1 cellular context compared by ENCODE assay signal in genomic region chr9:95018099-95018927, GRCh38.
TF ChIP-seq lines count a peak whose summit lies in the region.

No MANE protein-coding gene starts in this region.

TF ChIP-seq in K562, 482 proteins besides CTCF, POLR2A, EP300 and RAD21 (continued from another document and continues in another):
- TF ChIP-seq ZNF239 (CRISPR knock-in tag; IDR thresholded peaks at IDR 0.05) (peak; percentile 99), PHF8 (IDR thresholded peaks at IDR 0.05; ENCODE audit: borderline replicate concordance, low read length) (no peak), BACH1 (tag; IDR thresholded peaks at IDR 0.05) (peak; percentile 38; the same call in 1 of the 2 replicates), DPF2 (IDR thresholded peaks at IDR 0.05) (peak; percentile 40; the same call in 1 of the 2 replicates), DIDO1 (tag; IDR thresholded peaks at IDR 0.05; ENCODE audit: low read depth) (no peak), NFE2 (IDR thresholded peaks at IDR 0.05; ENCODE audit: low read depth) (peak; percentile 59), AFF4 (CRISPR knock-in tag; IDR thresholded peaks at IDR 0.05) (no peak), KAT8 (IDR thresholded peaks at IDR 0.05; ENCODE audit: low read depth) (no peak), CBFB (CRISPR knock-in tag; IDR thresholded peaks at IDR 0.05) (no peak), ZSCAN32 (CRISPR knock-in tag; IDR thresholded peaks at IDR 0.05) (no peak), FOXJ2 (tag; IDR thresholded peaks at IDR 0.05) (no peak), ZNF584 (CRISPR knock-in tag; IDR thresholded peaks at IDR 0.05; ENCODE audit: low read depth) (no peak), ZNF3 (CRISPR knock-in tag; IDR thresholded peaks at IDR 0.05) (0 out of 2 replicates have a peak, but pooled peaks have one; percentile 26), ZNF655 (CRISPR knock-in tag; IDR thresholded peaks at IDR 0.05) (no peak), MTF1 (CRISPR knock-in tag; IDR thresholded peaks at IDR 0.05; ENCODE audit: borderline replicate concordance) (no peak), MCM7 (IDR thresholded peaks at IDR 0.05) (no peak), ZC3H11A (IDR thresholded peaks at IDR 0.05; ENCODE audit: low read depth, low read length) (no peak), NFYB (IDR thresholded peaks at IDR 0.05; ENCODE audit: extremely low read depth, insufficient read length) (no peak), CTBP1 (IDR thresholded peaks at IDR 0.05; ENCODE audit: borderline replicate concordance) (no peak), DEAF1 (CRISPR knock-in tag; IDR thresholded peaks at IDR 0.05) (no peak), MAX (CRISPR knock-in tag; IDR thresholded peaks at IDR 0.05) (0 out of 2 replicates have a peak, but pooled peaks have one; percentile 23), ZBTB17 (CRISPR knock-in tag; IDR thresholded peaks at IDR 0.05) (no peak), POU5F1 (IDR thresholded peaks at IDR 0.05; ENCODE audit: borderline replicate concordance, low read depth, low read length, partially characterized antibody) (no peak), CAMTA2 (CRISPR knock-in tag; conservative IDR thresholded peaks at IDR 0.05) (no peak), MNT (conservative IDR thresholded peaks at IDR 0.05) (0 out of 4 replicates have a peak, but pooled peaks of 1 of the 2 experiments have one; percentile 17), ZNF174 (CRISPR knock-in tag; IDR thresholded peaks at IDR 0.05) (no peak), KAT7 (CRISPR knock-in tag; IDR thresholded peaks at IDR 0.05; ENCODE audit: borderline replicate concordance) (no peak), STAT6 (CRISPR knock-in tag; IDR thresholded peaks at IDR 0.05) (no peak), SNRNP70 (optimal IDR thresholded peaks at IDR 0.05; ENCODE audit: low read depth, low read length) (no peak), RBM22 (IDR thresholded peaks at IDR 0.05; ENCODE audit: low read depth, low read length, poor library complexity, severe bottlenecking) (no peak), MCM3 (IDR thresholded peaks at IDR 0.05) (no peak), ZNF277 (CRISPR knock-in tag; IDR thresholded peaks at IDR 0.05; ENCODE audit: borderline replicate concordance) (no peak), ETV1 (tag; conservative IDR thresholded peaks at IDR 0.05; ENCODE audit: low read depth) (no peak), ZNF507 (tag; conservative IDR thresholded peaks at IDR 0.05) (no peak), KDM2B (CRISPR knock-in tag; IDR thresholded peaks at IDR 0.05) (no peak), KLF1 (tag; IDR thresholded peaks at IDR 0.05) (no peak), SIN3A (IDR thresholded peaks at IDR 0.05; ENCODE audit: borderline replicate concordance in 2 of 2, control insufficient read depth in 1 of 2, low read depth in 2 of 2, low read length in 2 of 2) (no peak), FOXO4 (CRISPR knock-in tag; IDR thresholded peaks at IDR 0.05) (no peak), NR3C1 (CRISPR knock-in tag; IDR thresholded peaks at IDR 0.05) (no peak), JUNB (CRISPR knock-in tag; conservative IDR thresholded peaks at IDR 0.05) (no peak), TAF7 (tag; IDR thresholded peaks at IDR 0.05) (no peak), TEAD1 (CRISPR knock-in tag; IDR thresholded peaks at IDR 0.05) (no peak), XRCC4 (IDR thresholded peaks at IDR 0.05; ENCODE audit: extremely low read depth, insufficient read depth, insufficient read length) (no peak), FOSL1 (tag; conservative IDR thresholded peaks at IDR 0.05) (peak; percentile 91), THAP12 (CRISPR knock-in tag; IDR thresholded peaks at IDR 0.05) (no peak)
